8 cellular contexts compared by ENCODE assay signal in genomic region chr17:16215273-16215964, GRCh38. TPM values are rescaled to one million over a fixed set of nuclear protein-coding genes. Genes with fewer than 3 reads are reported as not detected.
DNase-seq lines count a peak whose midpoint lies in the region; ATAC-seq and TF ChIP-seq lines count a peak whose summit lies in the region.

Gene NCOR1 (minus strand): TSS chr17:16215534. CDS start chr17:16194569, 20,965 bp downstream.

- POLR2A ChIA-PET in PC-9 (lab: Charles Lee; ENCODE audit: unreplicated experiment), result interaction anchor here (0.7 kb wide), 1 partner anchor 165 kb away, joined by 4 read pairs; the partner anchor contains the start of gene UBB

- TF ChIP-seq POLR2A in erythroblast (IDR thresholded peaks at IDR 0.05; ENCODE audit: low read length), result peak; percentile 95

- H2AFZ ChIP-seq in PC-9, result peak within 1 kb of the TSS; percentile 77

- no TSS peak for BruUV-seq in PC-9 (replicated peaks; lab: Mats Ljungman, UMichigan)

- no peaks in the 10 kb centered on the region for H3K9me3 ChIP-seq in PC-9 (ENCODE audit: insufficient read depth, low read depth)
- H3K9me3 ChIP-seq in mucosa of stomach (ENCODE audit: control insufficient read depth, low read length), result no peaks in the 10 kb centered on the region

- H3K79me2 ChIP-seq in PC-9 (ENCODE audit: low read depth), result peaks cover 90% of the 10 kb centered on the region

- no peaks in the 10 kb centered on the region for H3K9me2 ChIP-seq in PC-9 (ENCODE audit: insufficient read depth)

- peak; percentile 69 for ATAC-seq in GM21619 (IDR thresholded peaks at IDR 0.05; ENCODE audit: unreplicated experiment)

- H4K20me1 ChIP-seq in PC-9 (ENCODE audit: insufficient read depth), result peaks cover 10% of the 10 kb centered on the region

- H3K27me3 ChIP-seq in PC-9 (ENCODE audit: insufficient read depth, low read depth) (no peaks in the 10 kb centered on the region), mucosa of stomach (ENCODE audit: control insufficient read depth, insufficient read depth, low read length) (no peaks in the 10 kb centered on the region)

- intact Hi-C loops in PC-9 (cut with micrococcal nuclease; ENCODE audit: unreplicated experiment), result loop anchor here (2.0 to 10.0 kb wide), 4 partner anchors 69 to 309 kb away; partner anchors contain the start of gene CENPV

- H3F3A ChIP-seq in PC-9 (ENCODE audit: insufficient read depth, low read depth), result no peaks in the 10 kb centered on the region; the same call in 1 of the 2 replicates

- H3K4me1 ChIP-seq in PC-9 (replicated peaks; ENCODE audit: insufficient read depth), result peaks cover 23% of the 10 kb centered on the region
- peaks cover 26% of the 10 kb centered on the region for H3K4me1 ChIP-seq in mucosa of stomach (ENCODE audit: control insufficient read depth, insufficient read depth, low read length)

- H3K36me3 ChIP-seq in PC-9 (ENCODE audit: low read depth), result no peaks in the 10 kb centered on the region
- no peaks in the 10 kb centered on the region for H3K36me3 ChIP-seq in mucosa of stomach (ENCODE audit: control insufficient read depth, insufficient read depth, low read length)

- peak within 1 kb of the TSS; percentile 90 for H3K27ac ChIP-seq in PC-9

- TF ChIP-seq CTCF in PC-9 (conservative IDR thresholded peaks at IDR 0.05), result no peak; the same call in 1 of the 2 replicates

- DNase-seq in DMS53 treated with DMSO at 0.1 percent for 48 hours (lab: John Stamatoyannopoulos, UW; ENCODE audit: unreplicated experiment) (peak; percentile 82), PC-9 (peak; percentile 73 to 93), erythroblast (lab: John Stamatoyannopoulos, UW) (peak; percentile 94 to 96)
- peak; percentile 92 for DNase-seq in Jurkat, Clone E6-1 (ENCODE audit: low read depth, low spot score)
- DNase-seq in activated T-cell treated with anti-CD3 and anti-CD28 coated beads, Interleukin-2, amount 50 U/mL, for 1 hour, result peak; percentile 90
- peak; percentile 91 for DNase-seq in stimulated activated CD8-positive, alpha-beta memory T cell treated with anti-CD3 and anti-CD28 coated beads, Interleukin-4, amount 100 ng/mL, for 48 hours

- CTCF ChIA-PET in PC-9 (lab: Charles Lee), result interaction anchor here (0.5 to 0.7 kb wide), 3 partner anchors 13 to 713 kb away, joined by 3 to 26 read pairs (median 3); no protein-coding TSS in a partner anchor

- peak within 1 kb of the TSS; percentile 97 for H3K9ac ChIP-seq in mucosa of stomach (ENCODE audit: low read length)

- peak within 1 kb of the TSS; percentile 83 for H3K4me2 ChIP-seq in PC-9

- H3K4me3 ChIP-seq in Jurkat, Clone E6-1 (ENCODE audit: low read length), result peak within 1 kb of the TSS; percentile 98
- H3K4me3 ChIP-seq in PC-9, result peak within 1 kb of the TSS; percentile 92
- H3K4me3 ChIP-seq in mucosa of stomach (ENCODE audit: low read length), result peak within 1 kb of the TSS; percentile 91

RNA-seq across cellular contexts. Expression of gene NCOR1, which starts in this region (rescaled TPM):
- 75.3 TPM for polyA plus RNA-seq in Jurkat, Clone E6-1 (2012; ENCODE audit: insufficient read depth, insufficient read length)
- 139 and 171 TPM in 2 replicates for total RNA-seq in PC-9 (2021)

Comparison
In these comparisons a context has a peak if more than half of its experiments do, and no peak if none do; other contexts are left out.
1. Peak in every context shown above with its lines: DNase-seq, ATAC-seq, H3K4me3 ChIP-seq and H3K27ac ChIP-seq.